18 cellular contexts compared by ENCODE assay signal in the genomic region with DNA sequence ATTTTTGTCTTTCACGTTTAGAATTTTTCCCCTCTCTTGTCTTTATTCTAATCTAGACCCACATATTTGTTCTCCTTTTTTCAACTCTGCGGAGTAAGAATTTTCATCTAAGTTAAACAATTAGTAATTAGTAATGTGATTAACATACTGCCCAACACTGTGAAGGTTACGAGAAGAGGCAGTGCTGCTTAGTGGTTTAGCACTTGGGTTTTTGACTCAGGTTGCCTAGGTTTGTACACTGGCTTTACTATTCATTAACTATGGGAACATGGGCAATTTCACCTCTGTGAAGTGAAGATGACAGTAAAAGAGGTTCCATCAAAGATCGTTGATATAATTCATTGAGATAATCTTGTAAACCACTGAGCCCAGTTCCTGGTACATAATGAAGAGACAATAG.
DNase-seq lines count a peak whose midpoint lies in the region; ATAC-seq and TF ChIP-seq lines count a peak whose summit lies in the region.
"Had no signal": no experiment of that assay in that cellular context is flagged by ENCODE, and none has a peak within 500 bp of the region (broad histone marks: within the 10 kb centered on the region; RNA-seq: fewer than 3 reads in every experiment).

No MANE protein-coding gene starts in this region.

- TF ChIP-seq CTCF in RWPE2 (IDR thresholded peaks at IDR 0.05; ENCODE audit: poor library complexity, severe bottlenecking), result no peak

- no peak overlapping the region for H3K4ac ChIP-seq in mesenchymal stem cell (ENCODE audit: low read depth in 1 of 2, low read length in 2 of 2)

- no peak overlapping the region for H2BK120ac ChIP-seq in mesenchymal stem cell (ENCODE audit: low read depth, low read length)

- no peak overlapping the region for H3K23ac ChIP-seq in mesenchymal stem cell (ENCODE audit: low read length in 2 of 2)

- H4K8ac ChIP-seq in mesenchymal stem cell (ENCODE audit: low read length), result no peak overlapping the region

- H3K4me1 ChIP-seq in RWPE2 (ENCODE audit: insufficient read depth, poor library complexity, severe bottlenecking) (peaks cover 38% of the 10 kb centered on the region), mesenchymal stem cell (ENCODE audit: control insufficient read depth, insufficient read depth, low read depth, low read length) (peaks cover 2% of the 10 kb centered on the region)

- WGBS in mesenchymal stem cell, result 100% methylated on average over 2 of the region's 4 CpGs

- DNase-seq in RWPE2 (ENCODE audit: low spot score) (no peak), mesenchymal stem cell (no peak)
- no peak for DNase-seq in stimulated activated CD4-positive, alpha-beta T cell treated with anti-CD3 and anti-CD28 coated beads, Interleukin-4, amount 100 ng/mL, for 4 hours
- DNase-seq: Kasumi-1, MG63, NCI-H1417, NCI-H1694 treated with DMSO at 0.1 percent for 48 hours, NCI-H2081 treated with DMSO at 0.1 percent for 48 hours, NCI-H2171 treated with DMSO at 0.1 percent for 48 hours, OCI-M1, T-helper 1 cell, T-helper 9 cell had no signal

- no peak overlapping the region for H2BK15ac ChIP-seq in mesenchymal stem cell (ENCODE audit: low read depth, poor library complexity, severe bottlenecking)

- H3K36me3 ChIP-seq in RWPE2 (ENCODE audit: low read depth) (no peaks in the 10 kb centered on the region), mesenchymal stem cell (ENCODE audit: control insufficient read depth in 1 of 2, insufficient read depth in 2 of 2, low read depth in 1 of 2, low read length in 2 of 2) (no peaks in the 10 kb centered on the region)
- H3K36me3 ChIP-seq: MG63 had no signal

- no peaks in the 10 kb centered on the region for H3K79me1 ChIP-seq in mesenchymal stem cell (replicated peaks; ENCODE audit: low read length, poor library complexity, severe bottlenecking)

- H2BK12ac ChIP-seq in mesenchymal stem cell (ENCODE audit: low read length in 2 of 2), result no peak overlapping the region

- no peak overlapping the region for H3K18ac ChIP-seq in mesenchymal stem cell (ENCODE audit: low read depth in 1 of 2, low read length in 2 of 2)

- peak; percentile 52 for ATAC-seq in GM18498 (IDR thresholded peaks at IDR 0.05; ENCODE audit: unreplicated experiment)
- peak; percentile 55 for ATAC-seq in GM18907 (IDR thresholded peaks at IDR 0.05; ENCODE audit: unreplicated experiment)
- ATAC-seq in HG02943 (IDR thresholded peaks at IDR 0.05; ENCODE audit: low read depth, unreplicated experiment), result peak; percentile 48
- ATAC-seq in RWPE2 (ENCODE audit: low read depth), result no peak
- no peak for ATAC-seq in GM21390 (IDR thresholded peaks at IDR 0.05; ENCODE audit: unreplicated experiment)
- ATAC-seq: Right ventricle myocardium inferior had no signal

- no peak overlapping the region for H3K9ac ChIP-seq in mesenchymal stem cell (ENCODE audit: low read length)

- H3K14ac ChIP-seq in mesenchymal stem cell (ENCODE audit: low read length in 2 of 2), result no peak overlapping the region

- H3K27ac ChIP-seq in RWPE2 (ENCODE audit: poor library complexity, severe bottlenecking) (peak overlapping the region; percentile 43), mesenchymal stem cell (ENCODE audit: low read length, poor library complexity, severe bottlenecking) (no peak overlapping the region)
- H3K27ac ChIP-seq: SJSA1 had no signal

- no peaks in the 10 kb centered on the region for H3K9me3 ChIP-seq in RWPE2 (ENCODE audit: severe bottlenecking)
- H3K9me3 ChIP-seq in mesenchymal stem cell (ENCODE audit: control insufficient read depth, low read length), result no peaks in the 10 kb centered on the region
- H3K9me3 ChIP-seq: MG63, SJSA1 had no signal

- H3K4me2 ChIP-seq in mesenchymal stem cell (ENCODE audit: low read length, poor library complexity, severe bottlenecking), result no peak overlapping the region

- no peak overlapping the region for H2AFZ ChIP-seq in mesenchymal stem cell (ENCODE audit: low read depth, low read length)

- H2BK5ac ChIP-seq in mesenchymal stem cell (ENCODE audit: low read depth, low read length, poor library complexity, severe bottlenecking), result no peak overlapping the region

- no peak overlapping the region for H4K91ac ChIP-seq in mesenchymal stem cell (ENCODE audit: low read length)

- H3K27me3 ChIP-seq in RWPE2 (ENCODE audit: insufficient read depth, poor library complexity, severe bottlenecking) (no peaks in the 10 kb centered on the region), mesenchymal stem cell (ENCODE audit: control insufficient read depth in 1 of 2, insufficient read depth in 1 of 2, low read length in 2 of 2) (peaks cover 0 to 3% of the 10 kb centered on the region in 2 experiments)
- H3K27me3 ChIP-seq: MG63, SJSA1 had no signal

- H3K4me3 ChIP-seq in RWPE2 (ENCODE audit: severe bottlenecking) (no peak overlapping the region), mesenchymal stem cell (ENCODE audit: insufficient read depth in 1 of 2, low read depth in 1 of 2, low read length in 2 of 2) (no peak overlapping the region)
- H3K4me3 ChIP-seq: MG63, SJSA1 had no signal

- no peak overlapping the region for H2AK5ac ChIP-seq in mesenchymal stem cell (ENCODE audit: low read length, severe bottlenecking)

Comparison
In these comparisons a context has a peak if more than half of its experiments do, and no peak if none do; other contexts are left out.
1. ATAC-seq: peak in GM18498 (single experiment), GM18907 (single experiment) and HG02943 (single experiment); none in RWPE2 (single experiment) and GM21390 (single experiment).